16 cellular contexts compared by ENCODE assay signal in genomic region chr16:68460067-68460466, GRCh38. TPM values are rescaled to one million over a fixed set of nuclear protein-coding genes. Genes with fewer than 3 reads are reported as not detected.
A peak's percentile ranks its signal among the peaks of the same experiment; 100 is the strongest.
DNase-seq lines count a peak whose midpoint lies in the region; ATAC-seq and TF ChIP-seq lines count a peak whose summit lies in the region.
"Had no signal": no experiment of that assay in that cellular context is flagged by ENCODE, and none has a peak within 500 bp of the region (broad histone marks: within the 10 kb centered on the region; RNA-seq: fewer than 3 reads in every experiment).

No MANE protein-coding gene starts in this region.

- peak overlapping the region; percentile 68 for H3K4me2 ChIP-seq in OCI-LY3 (ENCODE audit: low read length)
- H3K4me2 ChIP-seq: GM23338 had no signal

- peak overlapping the region; percentile 22 for H3K4me3 ChIP-seq in OCI-LY3 (ENCODE audit: low read length)
- H3K4me3 ChIP-seq: BLaER1 treated with 17β-estradiol and CSF1 and Interleukin-3, amounts not matched to agents 10 nM and 100 nM; GM23338 had no signal

- H3K4me3 Mint-ChIP-seq in activated CD4-positive, alpha-beta T cell treated with anti-CD3 and anti-CD28 coated beads for 36 hours, result no peak overlapping the region
- peak overlapping the region in 1 of 2 donors; percentile 33 for H3K4me3 Mint-ChIP-seq in activated T-cell treated with anti-CD3 and anti-CD28 coated beads, Interleukin-2, amount 50 U/mL, for 72 hours
- H3K4me3 Mint-ChIP-seq in activated T-cell treated with anti-CD3 and anti-CD28 coated beads, Interleukin-2, amount 50 U/mL, for 24 hours, result no peak overlapping the region
- no peak overlapping the region for H3K4me3 Mint-ChIP-seq in stimulated activated effector memory CD8-positive, alpha-beta T cell treated with anti-CD3 and anti-CD28 coated beads, Interleukin-12 subunit alpha, Interleukin-12 subunit beta, amount 100 ng/mL, for 72 hours
- H3K4me3 Mint-ChIP-seq: B cell; CD8-positive, alpha-beta T cell; GM23338 had no signal

- CTCF ChIA-PET in activated CD4-positive, alpha-beta T cell treated with anti-CD3 and anti-CD28 coated beads for 36 hours (lab: Charles Lee), result interaction anchor here (0.7 kb wide), 1 partner anchor 187 kb away, joined by 4 read pairs; no protein-coding TSS in a partner anchor

- peak overlapping the region; percentile 2; the same call in 1 of the 2 replicates for H2AFZ ChIP-seq in OCI-LY3 (ENCODE audit: low read depth, low read length)
- H2AFZ ChIP-seq: GM23338 had no signal

- H4K20me1 ChIP-seq in OCI-LY3 (ENCODE audit: insufficient read depth, low read length), result no peaks in the 10 kb centered on the region
- H4K20me1 ChIP-seq: BLaER1 treated with 17β-estradiol and CSF1 and Interleukin-3, amounts not matched to agents 10 nM and 100 nM had no signal

- no peak for TF ChIP-seq CTCF in OCI-LY3 (IDR thresholded peaks at IDR 0.05; ENCODE audit: low read depth, low read length)

- peaks cover 20% of the 10 kb centered on the region for H3K4me1 ChIP-seq in OCI-LY3 (ENCODE audit: low read length)

- H3K27me3 Mint-ChIP-seq in activated CD4-positive, alpha-beta T cell treated with anti-CD3 and anti-CD28 coated beads for 36 hours, result no peaks in the 10 kb centered on the region
- peaks cover 7% of the 10 kb centered on the region for H3K27me3 Mint-ChIP-seq in activated T-cell treated with anti-CD3 and anti-CD28 coated beads, Interleukin-2, amount 50 U/mL, for 72 hours (ENCODE audit: low read depth)
- H3K27me3 Mint-ChIP-seq in activated T-cell treated with anti-CD3 and anti-CD28 coated beads, Interleukin-2, amount 50 U/mL, for 24 hours, result no peaks in the 10 kb centered on the region

- H3K9me3 Mint-ChIP-seq in activated CD4-positive, alpha-beta T cell treated with anti-CD3 and anti-CD28 coated beads for 36 hours (ENCODE audit: low read depth), result no peaks in the 10 kb centered on the region
- H3K9me3 Mint-ChIP-seq in activated T-cell treated with anti-CD3 and anti-CD28 coated beads, Interleukin-2, amount 50 U/mL, for 72 hours, result peaks cover 0 to 3% of the 10 kb centered on the region in 2 donors
- H3K9me3 Mint-ChIP-seq in activated T-cell treated with anti-CD3 and anti-CD28 coated beads, Interleukin-2, amount 50 U/mL, for 24 hours, result peaks cover 3% of the 10 kb centered on the region
- no peaks in the 10 kb centered on the region for H3K9me3 Mint-ChIP-seq in stimulated activated effector memory CD8-positive, alpha-beta T cell treated with anti-CD3 and anti-CD28 coated beads, Interleukin-12 subunit alpha, Interleukin-12 subunit beta, amount 100 ng/mL, for 72 hours

- POLR2A ChIA-PET in activated CD4-positive, alpha-beta T cell treated with anti-CD3 and anti-CD28 coated beads for 36 hours (lab: Charles Lee), result no interaction called here

- peaks cover 1% of the 10 kb centered on the region for H3K4me1 Mint-ChIP-seq in activated CD4-positive, alpha-beta T cell treated with anti-CD3 and anti-CD28 coated beads for 36 hours
- peaks cover 13% of the 10 kb centered on the region for H3K4me1 Mint-ChIP-seq in activated T-cell treated with anti-CD3 and anti-CD28 coated beads, Interleukin-2, amount 50 U/mL, for 72 hours (ENCODE audit: low read depth)
- peaks cover 4% of the 10 kb centered on the region for H3K4me1 Mint-ChIP-seq in activated T-cell treated with anti-CD3 and anti-CD28 coated beads, Interleukin-2, amount 50 U/mL, for 24 hours (ENCODE audit: low read depth)
- H3K4me1 Mint-ChIP-seq in stimulated activated effector memory CD8-positive, alpha-beta T cell treated with anti-CD3 and anti-CD28 coated beads, Interleukin-12 subunit alpha, Interleukin-12 subunit beta, amount 100 ng/mL, for 72 hours, result peaks cover 6% of the 10 kb centered on the region
- H3K4me1 Mint-ChIP-seq: B cell had no signal

- no peaks in the 10 kb centered on the region for H3K36me3 Mint-ChIP-seq in activated CD4-positive, alpha-beta T cell treated with anti-CD3 and anti-CD28 coated beads for 36 hours (ENCODE audit: low read depth)
- peaks cover 0 to 1% of the 10 kb centered on the region in 2 donors for H3K36me3 Mint-ChIP-seq in activated T-cell treated with anti-CD3 and anti-CD28 coated beads, Interleukin-2, amount 50 U/mL, for 72 hours (ENCODE audit: insufficient read depth in 2 of 2)
- no peaks in the 10 kb centered on the region for H3K36me3 Mint-ChIP-seq in activated T-cell treated with anti-CD3 and anti-CD28 coated beads, Interleukin-2, amount 50 U/mL, for 24 hours (ENCODE audit: low read depth)
- peaks cover 4% of the 10 kb centered on the region for H3K36me3 Mint-ChIP-seq in stimulated activated effector memory CD8-positive, alpha-beta T cell treated with anti-CD3 and anti-CD28 coated beads, Interleukin-12 subunit alpha, Interleukin-12 subunit beta, amount 100 ng/mL, for 72 hours
- H3K36me3 Mint-ChIP-seq: CD8-positive, alpha-beta T cell had no signal

- H3K9me3 ChIP-seq in OCI-LY3 (ENCODE audit: insufficient read depth, low read length), result 0 out of 2 replicates have a peak, but pooled peaks cover 5% of the 10 kb centered on the region

- no peaks in the 10 kb centered on the region for H3K79me2 ChIP-seq in OCI-LY3 (ENCODE audit: low read length)

- no peak for DNase-seq in activated CD4-positive, alpha-beta T cell treated with anti-CD3 and anti-CD28 coated beads for 36 hours
- DNase-seq in activated CD4-positive, alpha-beta T cell treated with anti-CD3 and anti-CD28 coated beads, Interleukin-2, amount 50 U/mL, for 1 hour, result no peak
- DNase-seq in activated T-cell treated with anti-CD3 and anti-CD28 coated beads, Interleukin-2, amount 50 U/mL, for 72 hours, result peak in 1 of 2 donors; percentile 28
- no peak for DNase-seq in activated T-cell treated with anti-CD3 and anti-CD28 coated beads, Interleukin-2, amount 50 U/mL, for 24 hours
- DNase-seq in stimulated activated effector memory CD8-positive, alpha-beta T cell treated with anti-CD3 and anti-CD28 coated beads, Interleukin-12 subunit alpha, Interleukin-12 subunit beta, amount 100 ng/mL, for 72 hours (ENCODE audit: low spot score in 2 of 2), result no peak
- DNase-seq in stimulated activated naive CD8-positive, alpha-beta T cell treated with anti-CD3 and anti-CD28 coated beads, Interleukin-15, Interleukin-2, amounts not matched to agents 100 U/mL and 50 U/mL, for 24 hours, result no peak
- no peak for DNase-seq in 8988T
- DNase-seq: Calu3; CD8-positive, alpha-beta T cell; DMS79 treated with DMSO at 0.1 percent for 48 hours; GF-D8; HCEC 1CT had no signal

- no peaks in the 10 kb centered on the region for H3K27me3 ChIP-seq in OCI-LY3 (ENCODE audit: low read depth, low read length)
- H3K27me3 ChIP-seq: BLaER1 treated with 17β-estradiol and CSF1 and Interleukin-3, amounts not matched to agents 10 nM and 100 nM had no signal

- no peak overlapping the region for H3K27ac Mint-ChIP-seq in activated CD4-positive, alpha-beta T cell treated with anti-CD3 and anti-CD28 coated beads for 36 hours
- H3K27ac Mint-ChIP-seq in activated T-cell treated with anti-CD3 and anti-CD28 coated beads, Interleukin-2, amount 50 U/mL, for 72 hours, result no peak overlapping the region
- no peak overlapping the region for H3K27ac Mint-ChIP-seq in activated T-cell treated with anti-CD3 and anti-CD28 coated beads, Interleukin-2, amount 50 U/mL, for 24 hours
- H3K27ac Mint-ChIP-seq in stimulated activated effector memory CD8-positive, alpha-beta T cell treated with anti-CD3 and anti-CD28 coated beads, Interleukin-12 subunit alpha, Interleukin-12 subunit beta, amount 100 ng/mL, for 72 hours, result no peak overlapping the region
- H3K27ac Mint-ChIP-seq: B cell; CD8-positive, alpha-beta T cell; GM23338 had no signal

- intact Hi-C loops in activated CD4-positive, alpha-beta T cell treated with anti-CD3 and anti-CD28 coated beads for 36 hours (cut with DNase I, micrococcal nuclease), result no loop called here

- ATAC-seq in activated CD4-positive, alpha-beta T cell treated with anti-CD3 and anti-CD28 coated beads for 36 hours, result peak; percentile 87
- peak; percentile 90 to 97 for ATAC-seq in activated T-cell treated with anti-CD3 and anti-CD28 coated beads, Interleukin-2, amount 50 U/mL, for 72 hours (replicated peaks in 1 of 2)
- peak; percentile 93 for ATAC-seq in stimulated activated effector memory CD8-positive, alpha-beta T cell treated with anti-CD3 and anti-CD28 coated beads, Interleukin-12 subunit alpha, Interleukin-12 subunit beta, amount 100 ng/mL, for 72 hours
- no peak for ATAC-seq in stimulated activated naive CD8-positive, alpha-beta T cell treated with anti-CD3 and anti-CD28 coated beads, Interleukin-15, Interleukin-2, amounts not matched to agents 100 U/mL and 50 U/mL, for 24 hours
- ATAC-seq: CD8-positive, alpha-beta T cell; GM23338 had no signal

- peak overlapping the region; percentile 17; the same call in 1 of the 2 replicates for H3K27ac ChIP-seq in OCI-LY3 (ENCODE audit: low read length)
- H3K27ac ChIP-seq: BLaER1 treated with 17β-estradiol and CSF1 and Interleukin-3, amounts not matched to agents 10 nM and 100 nM had no signal

- H3K9ac ChIP-seq in OCI-LY3 (ENCODE audit: low read length), result 0 out of 2 replicates have a peak overlapping the region, but pooled peaks have one; percentile 2
- H3K9ac ChIP-seq: BLaER1 treated with 17β-estradiol and CSF1 and Interleukin-3, amounts not matched to agents 10 nM and 100 nM had no signal

- peaks cover 7% of the 10 kb centered on the region for H3K36me3 ChIP-seq in OCI-LY3 (replicated peaks; ENCODE audit: low read depth, low read length)
- H3K36me3 ChIP-seq: BLaER1 treated with 17β-estradiol and CSF1 and Interleukin-3, amounts not matched to agents 10 nM and 100 nM had no signal

RNA-seq across cellular contexts. Expression of gene SMPD3, which starts 11.8 kb away (rescaled TPM):
- under 1 TPM; 0.07 to 0.37 TPM for total RNA-seq in activated CD4-positive, alpha-beta T cell treated with anti-CD3 and anti-CD28 coated beads for 36 hours
- total RNA-seq in activated T-cell treated with anti-CD3 and anti-CD28 coated beads, Interleukin-2, amount 50 U/mL, for 72 hours, result under 1 TPM in 1 of 2 donors, not detected in 1; 0.19 TPM
